In the genomic region with DNA sequence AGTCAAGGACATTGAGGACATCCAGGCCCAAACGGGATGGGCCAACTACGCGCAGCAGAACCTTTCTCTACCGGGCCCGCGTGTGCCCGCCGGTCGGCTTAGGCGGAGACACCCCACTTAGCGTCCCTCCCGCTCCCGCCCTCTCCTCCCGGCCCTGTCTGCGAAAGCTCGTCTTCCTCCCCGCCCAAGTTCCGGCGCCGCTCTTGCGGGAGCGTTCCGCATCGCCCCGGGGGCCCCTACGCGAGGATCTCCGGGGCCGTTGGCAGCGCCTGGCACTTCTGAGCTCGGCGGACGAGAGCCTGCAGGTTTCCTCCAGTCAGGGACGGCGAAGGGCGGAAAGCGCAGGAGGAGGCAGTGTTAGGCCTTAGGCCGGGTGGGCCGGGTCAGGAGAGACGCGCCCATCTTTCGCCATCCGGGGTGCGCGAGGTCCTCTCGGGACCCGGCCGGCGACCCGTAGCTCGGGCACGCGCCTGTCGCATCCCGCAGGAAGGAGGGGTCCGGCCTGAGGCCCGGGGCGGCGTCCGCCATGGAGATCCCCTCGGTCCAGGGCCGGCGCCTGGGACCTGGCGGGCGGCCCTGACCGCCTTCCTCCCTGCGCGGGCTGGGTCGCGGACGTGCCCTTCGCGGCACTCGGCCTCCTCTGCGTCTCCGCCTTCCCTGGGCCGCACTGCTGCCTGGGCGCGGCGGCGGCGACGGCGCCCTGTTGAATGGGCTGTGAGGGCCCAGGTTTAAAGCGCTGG, we compare ENCODE assay signal across 1 cellular context.
TF ChIP-seq lines count a peak whose summit lies in the region.

Gene FEM1B, plus strand, starts transcription at position 141 of the 740 bp plus-strand sequence. CDS start 673 bp downstream, outside the sequence.

TF ChIP-seq in HepG2, 621 proteins besides CTCF, POLR2A, EP300 and RAD21 (continued from another document and continues in another):
- TF ChIP-seq, protein P1, sequence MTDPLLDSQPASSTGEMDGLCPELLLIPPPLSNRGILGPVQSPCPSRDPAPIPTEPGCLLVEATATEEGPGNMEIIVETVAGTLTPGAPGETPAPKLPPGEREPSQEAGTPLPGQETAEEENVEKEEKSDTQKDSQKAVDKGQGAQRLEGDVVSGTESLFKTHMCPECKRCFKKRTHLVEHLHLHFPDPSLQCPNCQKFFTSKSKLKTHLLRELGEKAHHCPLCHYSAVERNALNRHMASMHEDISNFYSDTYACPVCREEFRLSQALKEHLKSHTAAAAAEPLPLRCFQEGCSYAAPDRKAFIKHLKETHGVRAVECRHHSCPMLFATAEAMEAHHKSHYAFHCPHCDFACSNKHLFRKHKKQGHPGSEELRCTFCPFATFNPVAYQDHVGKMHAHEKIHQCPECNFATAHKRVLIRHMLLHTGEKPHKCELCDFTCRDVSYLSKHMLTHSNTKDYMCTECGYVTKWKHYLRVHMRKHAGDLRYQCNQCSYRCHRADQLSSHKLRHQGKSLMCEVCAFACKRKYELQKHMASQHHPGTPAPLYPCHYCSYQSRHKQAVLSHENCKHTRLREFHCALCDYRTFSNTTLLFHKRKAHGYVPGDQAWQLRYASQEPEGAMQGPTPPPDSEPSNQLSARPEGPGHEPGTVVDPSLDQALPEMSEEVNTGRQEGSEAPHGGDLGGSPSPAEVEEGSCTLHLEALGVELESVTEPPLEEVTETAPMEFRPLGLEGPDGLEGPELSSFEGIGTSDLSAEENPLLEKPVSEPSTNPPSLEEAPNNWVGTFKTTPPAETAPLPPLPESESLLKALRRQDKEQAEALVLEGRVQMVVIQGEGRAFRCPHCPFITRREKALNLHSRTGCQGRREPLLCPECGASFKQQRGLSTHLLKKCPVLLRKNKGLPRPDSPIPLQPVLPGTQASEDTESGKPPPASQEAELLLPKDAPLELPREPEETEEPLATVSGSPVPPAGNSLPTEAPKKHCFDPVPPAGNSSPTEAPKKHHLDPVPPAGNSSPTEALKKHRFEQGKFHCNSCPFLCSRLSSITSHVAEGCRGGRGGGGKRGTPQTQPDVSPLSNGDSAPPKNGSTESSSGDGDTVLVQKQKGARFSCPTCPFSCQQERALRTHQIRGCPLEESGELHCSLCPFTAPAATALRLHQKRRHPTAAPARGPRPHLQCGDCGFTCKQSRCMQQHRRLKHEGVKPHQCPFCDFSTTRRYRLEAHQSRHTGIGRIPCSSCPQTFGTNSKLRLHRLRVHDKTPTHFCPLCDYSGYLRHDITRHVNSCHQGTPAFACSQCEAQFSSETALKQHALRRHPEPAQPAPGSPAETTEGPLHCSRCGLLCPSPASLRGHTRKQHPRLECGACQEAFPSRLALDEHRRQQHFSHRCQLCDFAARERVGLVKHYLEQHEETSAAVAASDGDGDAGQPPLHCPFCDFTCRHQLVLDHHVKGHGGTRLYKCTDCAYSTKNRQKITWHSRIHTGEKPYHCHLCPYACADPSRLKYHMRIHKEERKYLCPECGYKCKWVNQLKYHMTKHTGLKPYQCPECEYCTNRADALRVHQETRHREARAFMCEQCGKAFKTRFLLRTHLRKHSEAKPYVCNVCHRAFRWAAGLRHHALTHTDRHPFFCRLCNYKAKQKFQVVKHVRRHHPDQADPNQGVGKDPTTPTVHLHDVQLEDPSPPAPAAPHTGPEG (CRISPR knock-in tag; IDR thresholded peaks at IDR 0.05) = peak; percentile 74; the same call in 1 of the 2 replicates
- TF ChIP-seq CCAR2 (optimal IDR thresholded peaks at IDR 0.05; ENCODE audit: low read depth, low read length) = no peak
- TF ChIP-seq, protein P2, sequence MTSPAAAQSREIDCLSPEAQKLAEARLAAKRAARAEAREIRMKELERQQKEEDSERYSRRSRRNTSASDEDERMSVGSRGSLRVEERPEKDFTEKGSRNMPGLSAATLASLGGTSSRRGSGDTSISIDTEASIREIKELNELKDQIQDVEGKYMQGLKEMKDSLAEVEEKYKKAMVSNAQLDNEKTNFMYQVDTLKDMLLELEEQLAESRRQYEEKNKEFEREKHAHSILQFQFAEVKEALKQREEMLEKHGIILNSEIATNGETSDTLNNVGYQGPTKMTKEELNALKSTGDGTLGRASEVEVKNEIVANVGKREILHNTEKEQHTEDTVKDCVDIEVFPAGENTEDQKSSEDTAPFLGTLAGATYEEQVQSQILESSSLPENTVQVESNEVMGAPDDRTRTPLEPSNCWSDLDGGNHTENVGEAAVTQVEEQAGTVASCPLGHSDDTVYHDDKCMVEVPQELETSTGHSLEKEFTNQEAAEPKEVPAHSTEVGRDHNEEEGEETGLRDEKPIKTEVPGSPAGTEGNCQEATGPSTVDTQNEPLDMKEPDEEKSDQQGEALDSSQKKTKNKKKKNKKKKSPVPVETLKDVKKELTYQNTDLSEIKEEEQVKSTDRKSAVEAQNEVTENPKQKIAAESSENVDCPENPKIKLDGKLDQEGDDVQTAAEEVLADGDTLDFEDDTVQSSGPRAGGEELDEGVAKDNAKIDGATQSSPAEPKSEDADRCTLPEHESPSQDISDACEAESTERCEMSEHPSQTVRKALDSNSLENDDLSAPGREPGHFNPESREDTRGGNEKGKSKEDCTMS (CRISPR knock-in tag; conservative IDR thresholded peaks at IDR 0.05) = no peak
- TF ChIP-seq ATF6 (CRISPR knock-in tag; conservative IDR thresholded peaks at IDR 0.05) = no peak; the same call in 1 of the 2 replicates
- peak; percentile 89 for TF ChIP-seq THAP11 (CRISPR knock-in tag; IDR thresholded peaks at IDR 0.05)
- TF ChIP-seq ZMYM3 (CRISPR knock-in tag; IDR thresholded peaks at IDR 0.05) = peak; percentile 82
- 0 out of 2 replicates have a peak, but pooled peaks have one; percentile 35 for TF ChIP-seq RFXANK (CRISPR knock-in tag; IDR thresholded peaks at IDR 0.05)
- no peak for TF ChIP-seq SNAPC5 (CRISPR knock-in tag; IDR thresholded peaks at IDR 0.05; ENCODE audit: borderline replicate concordance)
- peak; percentile 64; the same call in 1 of the 2 replicates for TF ChIP-seq ZNF552 (CRISPR knock-in tag; IDR thresholded peaks at IDR 0.05; ENCODE audit: borderline replicate concordance)
- TF ChIP-seq RFXAP (CRISPR knock-in tag; IDR thresholded peaks at IDR 0.05; ENCODE audit: borderline replicate concordance) = peak; percentile 60; the same call in 1 of the 2 replicates
- TF ChIP-seq CENPX (CRISPR knock-in tag; IDR thresholded peaks at IDR 0.05) = no peak
- TF ChIP-seq ZNF543 (CRISPR knock-in tag; IDR thresholded peaks at IDR 0.05) = 0 out of 2 replicates have a peak, but pooled peaks have one; percentile 76
- TF ChIP-seq, protein P3, sequence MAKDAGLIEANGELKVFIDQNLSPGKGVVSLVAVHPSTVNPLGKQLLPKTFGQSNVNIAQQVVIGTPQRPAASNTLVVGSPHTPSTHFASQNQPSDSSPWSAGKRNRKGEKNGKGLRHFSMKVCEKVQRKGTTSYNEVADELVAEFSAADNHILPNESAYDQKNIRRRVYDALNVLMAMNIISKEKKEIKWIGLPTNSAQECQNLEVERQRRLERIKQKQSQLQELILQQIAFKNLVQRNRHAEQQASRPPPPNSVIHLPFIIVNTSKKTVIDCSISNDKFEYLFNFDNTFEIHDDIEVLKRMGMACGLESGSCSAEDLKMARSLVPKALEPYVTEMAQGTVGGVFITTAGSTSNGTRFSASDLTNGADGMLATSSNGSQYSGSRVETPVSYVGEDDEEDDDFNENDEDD (CRISPR knock-in tag; IDR thresholded peaks at IDR 0.05; ENCODE audit: borderline replicate concordance) = peak; percentile 85
- TF ChIP-seq ZNF441 (CRISPR knock-in tag; IDR thresholded peaks at IDR 0.05; ENCODE audit: borderline replicate concordance) = peak; percentile 76
- TF ChIP-seq, protein P4, sequence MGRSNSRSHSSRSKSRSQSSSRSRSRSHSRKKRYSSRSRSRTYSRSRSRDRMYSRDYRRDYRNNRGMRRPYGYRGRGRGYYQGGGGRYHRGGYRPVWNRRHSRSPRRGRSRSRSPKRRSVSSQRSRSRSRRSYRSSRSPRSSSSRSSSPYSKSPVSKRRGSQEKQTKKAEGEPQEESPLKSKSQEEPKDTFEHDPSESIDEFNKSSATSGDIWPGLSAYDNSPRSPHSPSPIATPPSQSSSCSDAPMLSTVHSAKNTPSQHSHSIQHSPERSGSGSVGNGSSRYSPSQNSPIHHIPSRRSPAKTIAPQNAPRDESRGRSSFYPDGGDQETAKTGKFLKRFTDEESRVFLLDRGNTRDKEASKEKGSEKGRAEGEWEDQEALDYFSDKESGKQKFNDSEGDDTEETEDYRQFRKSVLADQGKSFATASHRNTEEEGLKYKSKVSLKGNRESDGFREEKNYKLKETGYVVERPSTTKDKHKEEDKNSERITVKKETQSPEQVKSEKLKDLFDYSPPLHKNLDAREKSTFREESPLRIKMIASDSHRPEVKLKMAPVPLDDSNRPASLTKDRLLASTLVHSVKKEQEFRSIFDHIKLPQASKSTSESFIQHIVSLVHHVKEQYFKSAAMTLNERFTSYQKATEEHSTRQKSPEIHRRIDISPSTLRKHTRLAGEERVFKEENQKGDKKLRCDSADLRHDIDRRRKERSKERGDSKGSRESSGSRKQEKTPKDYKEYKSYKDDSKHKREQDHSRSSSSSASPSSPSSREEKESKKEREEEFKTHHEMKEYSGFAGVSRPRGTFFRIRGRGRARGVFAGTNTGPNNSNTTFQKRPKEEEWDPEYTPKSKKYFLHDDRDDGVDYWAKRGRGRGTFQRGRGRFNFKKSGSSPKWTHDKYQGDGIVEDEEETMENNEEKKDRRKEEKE (IDR thresholded peaks at IDR 0.05) = no peak
- TF ChIP-seq CSRNP2 (CRISPR knock-in tag; conservative IDR thresholded peaks at IDR 0.05; ENCODE audit: low read depth) = no peak
- TF ChIP-seq, protein P5, sequence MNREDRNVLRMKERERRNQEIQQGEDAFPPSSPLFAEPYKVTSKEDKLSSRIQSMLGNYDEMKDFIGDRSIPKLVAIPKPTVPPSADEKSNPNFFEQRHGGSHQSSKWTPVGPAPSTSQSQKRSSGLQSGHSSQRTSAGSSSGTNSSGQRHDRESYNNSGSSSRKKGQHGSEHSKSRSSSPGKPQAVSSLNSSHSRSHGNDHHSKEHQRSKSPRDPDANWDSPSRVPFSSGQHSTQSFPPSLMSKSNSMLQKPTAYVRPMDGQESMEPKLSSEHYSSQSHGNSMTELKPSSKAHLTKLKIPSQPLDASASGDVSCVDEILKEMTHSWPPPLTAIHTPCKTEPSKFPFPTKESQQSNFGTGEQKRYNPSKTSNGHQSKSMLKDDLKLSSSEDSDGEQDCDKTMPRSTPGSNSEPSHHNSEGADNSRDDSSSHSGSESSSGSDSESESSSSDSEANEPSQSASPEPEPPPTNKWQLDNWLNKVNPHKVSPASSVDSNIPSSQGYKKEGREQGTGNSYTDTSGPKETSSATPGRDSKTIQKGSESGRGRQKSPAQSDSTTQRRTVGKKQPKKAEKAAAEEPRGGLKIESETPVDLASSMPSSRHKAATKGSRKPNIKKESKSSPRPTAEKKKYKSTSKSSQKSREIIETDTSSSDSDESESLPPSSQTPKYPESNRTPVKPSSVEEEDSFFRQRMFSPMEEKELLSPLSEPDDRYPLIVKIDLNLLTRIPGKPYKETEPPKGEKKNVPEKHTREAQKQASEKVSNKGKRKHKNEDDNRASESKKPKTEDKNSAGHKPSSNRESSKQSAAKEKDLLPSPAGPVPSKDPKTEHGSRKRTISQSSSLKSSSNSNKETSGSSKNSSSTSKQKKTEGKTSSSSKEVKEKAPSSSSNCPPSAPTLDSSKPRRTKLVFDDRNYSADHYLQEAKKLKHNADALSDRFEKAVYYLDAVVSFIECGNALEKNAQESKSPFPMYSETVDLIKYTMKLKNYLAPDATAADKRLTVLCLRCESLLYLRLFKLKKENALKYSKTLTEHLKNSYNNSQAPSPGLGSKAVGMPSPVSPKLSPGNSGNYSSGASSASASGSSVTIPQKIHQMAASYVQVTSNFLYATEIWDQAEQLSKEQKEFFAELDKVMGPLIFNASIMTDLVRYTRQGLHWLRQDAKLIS (CRISPR knock-in tag; IDR thresholded peaks at IDR 0.05) = 0 out of 2 replicates have a peak, but pooled peaks have one; percentile 53
- TF ChIP-seq, protein P6, sequence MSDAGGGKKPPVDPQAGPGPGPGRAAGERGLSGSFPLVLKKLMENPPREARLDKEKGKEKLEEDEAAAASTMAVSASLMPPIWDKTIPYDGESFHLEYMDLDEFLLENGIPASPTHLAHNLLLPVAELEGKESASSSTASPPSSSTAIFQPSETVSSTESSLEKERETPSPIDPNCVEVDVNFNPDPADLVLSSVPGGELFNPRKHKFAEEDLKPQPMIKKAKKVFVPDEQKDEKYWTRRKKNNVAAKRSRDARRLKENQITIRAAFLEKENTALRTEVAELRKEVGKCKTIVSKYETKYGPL (CRISPR knock-in tag; IDR thresholded peaks at IDR 0.05) = no peak; the same call in none of the 2 replicates
- TF ChIP-seq, protein P7, sequence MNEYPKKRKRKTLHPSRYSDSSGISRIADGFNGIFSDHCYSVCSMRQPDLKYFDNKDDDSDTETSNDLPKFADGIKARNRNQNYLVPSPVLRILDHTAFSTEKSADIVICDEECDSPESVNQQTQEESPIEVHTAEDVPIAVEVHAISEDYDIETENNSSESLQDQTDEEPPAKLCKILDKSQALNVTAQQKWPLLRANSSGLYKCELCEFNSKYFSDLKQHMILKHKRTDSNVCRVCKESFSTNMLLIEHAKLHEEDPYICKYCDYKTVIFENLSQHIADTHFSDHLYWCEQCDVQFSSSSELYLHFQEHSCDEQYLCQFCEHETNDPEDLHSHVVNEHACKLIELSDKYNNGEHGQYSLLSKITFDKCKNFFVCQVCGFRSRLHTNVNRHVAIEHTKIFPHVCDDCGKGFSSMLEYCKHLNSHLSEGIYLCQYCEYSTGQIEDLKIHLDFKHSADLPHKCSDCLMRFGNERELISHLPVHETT (CRISPR knock-in tag; conservative IDR thresholded peaks at IDR 0.05) = peak; percentile 91
- TF ChIP-seq ZFP82 (CRISPR knock-in tag; IDR thresholded peaks at IDR 0.05; ENCODE audit: borderline replicate concordance) = 0 out of 2 replicates have a peak, but pooled peaks have one; percentile 20
- TF ChIP-seq AKAP8 (CRISPR knock-in tag; IDR thresholded peaks at IDR 0.05) = no peak; the same call in 1 of the 2 replicates
- peak; percentile 38; the same call in 1 of the 2 replicates for TF ChIP-seq ZNF251 (CRISPR knock-in tag; IDR thresholded peaks at IDR 0.05)
- peak; percentile 53; the same call in 1 of the 2 replicates for TF ChIP-seq CEBPB (IDR thresholded peaks at IDR 0.05; ENCODE audit: borderline replicate concordance, low read depth, low read length)
- TF ChIP-seq KLF16 (CRISPR knock-in tag; IDR thresholded peaks at IDR 0.05) = peak in 1 of 2 experiments; percentile 71; a peak in 2 of 4 replicates
